8 cellular contexts compared by ENCODE assay signal in genomic region chr11:130448416-130449068, GRCh38. TPM values are rescaled to one million over a fixed set of nuclear protein-coding genes. Genes with fewer than 3 reads are reported as not detected.
DNase-seq lines count a peak whose midpoint lies in the region; ATAC-seq and TF ChIP-seq lines count a peak whose summit lies in the region.

A gene with protein sequence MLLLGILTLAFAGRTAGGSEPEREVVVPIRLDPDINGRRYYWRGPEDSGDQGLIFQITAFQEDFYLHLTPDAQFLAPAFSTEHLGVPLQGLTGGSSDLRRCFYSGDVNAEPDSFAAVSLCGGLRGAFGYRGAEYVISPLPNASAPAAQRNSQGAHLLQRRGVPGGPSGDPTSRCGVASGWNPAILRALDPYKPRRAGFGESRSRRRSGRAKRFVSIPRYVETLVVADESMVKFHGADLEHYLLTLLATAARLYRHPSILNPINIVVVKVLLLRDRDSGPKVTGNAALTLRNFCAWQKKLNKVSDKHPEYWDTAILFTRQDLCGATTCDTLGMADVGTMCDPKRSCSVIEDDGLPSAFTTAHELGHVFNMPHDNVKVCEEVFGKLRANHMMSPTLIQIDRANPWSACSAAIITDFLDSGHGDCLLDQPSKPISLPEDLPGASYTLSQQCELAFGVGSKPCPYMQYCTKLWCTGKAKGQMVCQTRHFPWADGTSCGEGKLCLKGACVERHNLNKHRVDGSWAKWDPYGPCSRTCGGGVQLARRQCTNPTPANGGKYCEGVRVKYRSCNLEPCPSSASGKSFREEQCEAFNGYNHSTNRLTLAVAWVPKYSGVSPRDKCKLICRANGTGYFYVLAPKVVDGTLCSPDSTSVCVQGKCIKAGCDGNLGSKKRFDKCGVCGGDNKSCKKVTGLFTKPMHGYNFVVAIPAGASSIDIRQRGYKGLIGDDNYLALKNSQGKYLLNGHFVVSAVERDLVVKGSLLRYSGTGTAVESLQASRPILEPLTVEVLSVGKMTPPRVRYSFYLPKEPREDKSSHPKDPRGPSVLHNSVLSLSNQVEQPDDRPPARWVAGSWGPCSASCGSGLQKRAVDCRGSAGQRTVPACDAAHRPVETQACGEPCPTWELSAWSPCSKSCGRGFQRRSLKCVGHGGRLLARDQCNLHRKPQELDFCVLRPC (plus strand): TSS chr11:130448645. CDS start chr11:130448974, 329 bp downstream.

- H3K27me3 ChIP-seq in left ventricle myocardium inferior (ENCODE audit: low read depth), result no peaks in the 10 kb centered on the region

- peaks cover 41% of the 10 kb centered on the region for H3K27me3 Mint-ChIP-seq in activated naive CD8-positive, alpha-beta T cell treated with anti-CD3 and anti-CD28 coated beads, Interleukin-2, amount 50 U/mL, for 24 hours
- H3K27me3 Mint-ChIP-seq in progenitor cell of endocrine pancreas, result peaks cover 72% of the 10 kb centered on the region

- H3K4me1 Mint-ChIP-seq in activated naive CD8-positive, alpha-beta T cell treated with anti-CD3 and anti-CD28 coated beads, Interleukin-2, amount 50 U/mL, for 24 hours, result peaks cover 7% of the 10 kb centered on the region
- H3K4me1 Mint-ChIP-seq in progenitor cell of endocrine pancreas (ENCODE audit: low read depth), result peaks cover 5% of the 10 kb centered on the region

- no peaks in the 10 kb centered on the region for H3K9me3 ChIP-seq in left ventricle myocardium inferior (replicated peaks)

- no peak within 1 kb of the TSS for H3K27ac Mint-ChIP-seq in activated naive CD8-positive, alpha-beta T cell treated with anti-CD3 and anti-CD28 coated beads, Interleukin-2, amount 50 U/mL, for 24 hours
- H3K27ac Mint-ChIP-seq in progenitor cell of endocrine pancreas, result no peak within 1 kb of the TSS

- H3K36me3 Mint-ChIP-seq in activated naive CD8-positive, alpha-beta T cell treated with anti-CD3 and anti-CD28 coated beads, Interleukin-2, amount 50 U/mL, for 24 hours (ENCODE audit: low read depth), result no peaks in the 10 kb centered on the region
- no peaks in the 10 kb centered on the region for H3K36me3 Mint-ChIP-seq in progenitor cell of endocrine pancreas (ENCODE audit: insufficient read depth)

- H3K9me3 Mint-ChIP-seq in activated naive CD8-positive, alpha-beta T cell treated with anti-CD3 and anti-CD28 coated beads, Interleukin-2, amount 50 U/mL, for 24 hours, result no peaks in the 10 kb centered on the region
- H3K9me3 Mint-ChIP-seq in progenitor cell of endocrine pancreas (ENCODE audit: low read depth), result no peaks in the 10 kb centered on the region

- peak within 1 kb of the TSS; percentile 91 for H3K4me3 ChIP-seq in left ventricle myocardium inferior

- intact Hi-C loops in left ventricle myocardium inferior (cut with micrococcal nuclease), result loop anchor here (10.0 kb wide), 1 partner anchor 156 kb away; no protein-coding TSS in a partner anchor

- DNase-seq in AG09319 (ENCODE audit: extremely low read depth, low read depth), result peak; percentile 82
- peak; percentile 37 for DNase-seq in NCI-H460 (ENCODE audit: extremely low read depth, low read depth)
- peak; percentile 42 for DNase-seq in activated naive CD8-positive, alpha-beta T cell treated with anti-CD3 and anti-CD28 coated beads, Interleukin-2, amount 50 U/mL, for 24 hours
- peak; percentile 91 for DNase-seq in left ventricle myocardium inferior
- peak; percentile 68 for DNase-seq in progenitor cell of endocrine pancreas (ENCODE audit: low spot score, unreplicated experiment)

- TF ChIP-seq POLR2A in GM18505 (IDR thresholded peaks at IDR 0.05; ENCODE audit: borderline replicate concordance, extremely low read depth, insufficient read depth, insufficient read length), result no peak

- TF ChIP-seq CTCF in AG09319 (IDR thresholded peaks at IDR 0.05; ENCODE audit: low read depth, low read length) (no peak; the same call in 1 of the 2 replicates), left ventricle myocardium inferior (IDR thresholded peaks at IDR 0.05; ENCODE audit: borderline replicate concordance) (no peak), progenitor cell of endocrine pancreas (IDR thresholded peaks at IDR 0.05; ENCODE audit: unreplicated experiment) (no peak)

- ATAC-seq in GM21576 (IDR thresholded peaks at IDR 0.05; ENCODE audit: unreplicated experiment) (peak; percentile 59), GM18505 (IDR thresholded peaks at IDR 0.05; ENCODE audit: unreplicated experiment) (no peak)
- ATAC-seq in activated naive CD8-positive, alpha-beta T cell treated with anti-CD3 and anti-CD28 coated beads, Interleukin-2, amount 50 U/mL, for 24 hours, result peak; percentile 70
- no peak for ATAC-seq in activated CD4-positive, CD25-positive, alpha-beta regulatory T cell treated with anti-CD3 and anti-CD28 coated beads, Interleukin-2, amount 50 U/mL, for 24 hours

- peaks cover 57% of the 10 kb centered on the region for H3K4me1 ChIP-seq in left ventricle myocardium inferior

- no peaks in the 10 kb centered on the region for H3K36me3 ChIP-seq in left ventricle myocardium inferior

- H3K4me3 Mint-ChIP-seq in activated naive CD8-positive, alpha-beta T cell treated with anti-CD3 and anti-CD28 coated beads, Interleukin-2, amount 50 U/mL, for 24 hours, result peak within 1 kb of the TSS; percentile 49
- peak within 1 kb of the TSS; percentile 77 for H3K4me3 Mint-ChIP-seq in progenitor cell of endocrine pancreas (ENCODE audit: low read depth)

- H3K27ac ChIP-seq in left ventricle myocardium inferior (replicated peaks), result peak within 1 kb of the TSS; percentile 93

RNA-seq across cellular contexts. Expression of the gene that starts here (rescaled TPM):
- total RNA-seq in NCI-H460 (2014; rRNA removed; shearing (Covaris generic)), result 0.05 and 0.06 TPM in 2 replicates
- 0.07 TPM in 1 of 2 replicates, not detected in the other for polyA plus RNA-seq in NCI-H460 (2014; cell fraction: nucleus; rRNA removed)
- 22.9 TPM for total RNA-seq in left ventricle myocardium inferior
- total RNA-seq in progenitor cell of endocrine pancreas, result 1.2 TPM in 2 replicates

Comparison
In these comparisons a context has a peak if more than half of its experiments do, and no peak if none do; other contexts are left out.
1. RNA of the gene that starts here (total RNA-seq): 22.9 TPM in left ventricle myocardium inferior (single experiment); 1.2 TPM in progenitor cell of endocrine pancreas and 0.05 to 0.06 TPM in NCI-H460; every median in the first group is over 10 times any median in the second.
2. Peak in DNase-seq in NCI-H460; RNA of the gene not detected or under 1 TPM.
3. DNase-seq: peak in every context shown above with its lines; median percentile 91 in left ventricle myocardium inferior; 82 in AG09319; 68 in progenitor cell of endocrine pancreas; 42 in activated naive CD8-positive, alpha-beta T cell treated with anti-CD3 and anti-CD28 coated beads, Interleukin-2, amount 50 U/mL, for 24 hours; 37 in NCI-H460.
4. ATAC-seq: peak in GM21576 (single experiment) and activated naive CD8-positive, alpha-beta T cell treated with anti-CD3 and anti-CD28 coated beads, Interleukin-2, amount 50 U/mL, for 24 hours (single experiment); none in GM18505 (single experiment) and activated CD4-positive, CD25-positive, alpha-beta regulatory T cell treated with anti-CD3 and anti-CD28 coated beads, Interleukin-2, amount 50 U/mL, for 24 hours (0 of 2).